Comparison of ENCODE assay signal across 1 cellular context in genomic region chr20:10673831-10674683, GRCh38.
TF ChIP-seq lines count a peak whose summit lies in the region.

Gene JAG1, minus strand, starts transcription at chr20:10673999. Its CDS starts 469 bp downstream, at chr20:10673530.

TF ChIP-seq in HEK293, 187 proteins besides CTCF, POLR2A, EP300 and RAD21 (continued from another document):
- TF ChIP-seq KLF17 (tag by site-specific recombination; IDR thresholded peaks at IDR 0.05) (no peak), OSR2 (tag by site-specific recombination; IDR thresholded peaks at IDR 0.05) (no peak), ZNF677 (tag by site-specific recombination; IDR thresholded peaks at IDR 0.05) (no peak), ZNF146 (tag by site-specific recombination; IDR thresholded peaks at IDR 0.05) (no peak)
